Comparison of ENCODE assay signal across 8 cellular contexts in the genomic region with DNA sequence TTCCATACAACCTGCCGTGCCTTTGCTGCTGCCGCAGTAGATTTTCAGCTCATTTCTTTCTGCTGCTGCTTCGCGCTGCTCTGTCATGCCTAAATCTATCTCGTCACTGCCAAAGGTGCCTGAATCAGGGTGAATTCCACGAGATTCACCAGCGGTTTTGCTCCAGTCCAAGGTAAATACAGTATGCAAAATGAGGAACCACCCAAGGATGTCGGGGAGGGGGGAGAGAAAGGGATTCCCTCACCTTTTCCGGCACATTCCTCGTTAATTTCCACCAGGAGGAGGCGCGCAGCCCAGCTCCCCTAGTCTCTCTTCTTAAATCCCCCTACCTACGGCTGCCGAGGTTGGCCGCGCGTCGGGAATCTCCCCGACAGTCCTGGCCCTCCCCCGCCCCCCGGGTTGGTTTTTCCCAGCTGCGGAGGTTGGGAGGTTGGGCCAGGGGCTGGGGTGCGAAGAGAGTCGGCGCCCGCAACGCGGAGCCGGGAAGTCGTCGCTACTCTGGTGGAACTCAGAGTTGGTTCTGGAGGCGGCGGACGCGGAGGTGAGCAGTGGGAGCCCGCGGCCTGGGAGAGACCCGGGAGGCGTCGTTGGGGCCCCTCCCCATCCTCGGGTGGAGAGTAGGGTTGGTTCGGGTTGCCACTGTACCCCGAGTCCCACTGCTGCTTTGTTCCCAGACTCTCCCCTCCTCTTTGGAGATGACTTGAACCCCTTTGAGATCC. TPM values are rescaled to one million over a fixed set of nuclear protein-coding genes. Genes with fewer than 3 reads are reported as not detected.
A peak's percentile ranks its signal among the peaks of the same experiment; 100 is the strongest.
DNase-seq lines count a peak whose midpoint lies in the region; ATAC-seq and TF ChIP-seq lines count a peak whose summit lies in the region.

A gene with protein sequence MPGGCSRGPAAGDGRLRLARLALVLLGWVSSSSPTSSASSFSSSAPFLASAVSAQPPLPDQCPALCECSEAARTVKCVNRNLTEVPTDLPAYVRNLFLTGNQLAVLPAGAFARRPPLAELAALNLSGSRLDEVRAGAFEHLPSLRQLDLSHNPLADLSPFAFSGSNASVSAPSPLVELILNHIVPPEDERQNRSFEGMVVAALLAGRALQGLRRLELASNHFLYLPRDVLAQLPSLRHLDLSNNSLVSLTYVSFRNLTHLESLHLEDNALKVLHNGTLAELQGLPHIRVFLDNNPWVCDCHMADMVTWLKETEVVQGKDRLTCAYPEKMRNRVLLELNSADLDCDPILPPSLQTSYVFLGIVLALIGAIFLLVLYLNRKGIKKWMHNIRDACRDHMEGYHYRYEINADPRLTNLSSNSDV (plus strand): TSS at position 450 of the 719 bp plus-strand sequence. CDS start 1,145 bp downstream, outside the sequence.

- H3K27ac Mint-ChIP-seq in dendritic cell treated with granulocyte-macrophage colony-stimulating factor and Interleukin-4, amounts not matched to agents 40 ng/mL and 50 ng/mL, for 4 days, result peak within 1 kb of the TSS; percentile 60

- peaks cover 65% of the 10 kb centered on the region for H3K27me3 Mint-ChIP-seq in dendritic cell treated with granulocyte-macrophage colony-stimulating factor and Interleukin-4, amounts not matched to agents 40 ng/mL and 50 ng/mL, for 4 days

- peaks cover 9% of the 10 kb centered on the region for H3K36me3 Mint-ChIP-seq in dendritic cell treated with granulocyte-macrophage colony-stimulating factor and Interleukin-4, amounts not matched to agents 40 ng/mL and 50 ng/mL, for 4 days (ENCODE audit: low read depth)

- H3K4me3 Mint-ChIP-seq in dendritic cell treated with granulocyte-macrophage colony-stimulating factor and Interleukin-4, amounts not matched to agents 40 ng/mL and 50 ng/mL, for 4 days, result peak within 1 kb of the TSS; percentile 84

- peak within 1 kb of the TSS; percentile 96 for H3K4me3 ChIP-seq in BJ (ENCODE audit: low read depth, low read length)

- intact Hi-C loops in dendritic cell treated with granulocyte-macrophage colony-stimulating factor and Interleukin-4, amounts not matched to agents 40 ng/mL and 50 ng/mL, for 4 days (cut with micrococcal nuclease), result no loop called here

- peak; percentile 44 for ATAC-seq in GM18907 (IDR thresholded peaks at IDR 0.05; ENCODE audit: unreplicated experiment)
- ATAC-seq in stimulated activated naive CD8-positive, alpha-beta T cell treated with anti-CD3 and anti-CD28 coated beads, Interleukin-15, Interleukin-2, amounts not matched to agents 100 U/mL and 50 U/mL, for 24 hours, result peak; percentile 31

- POLR2A ChIA-PET in BJ (lab: Charles Lee), result interaction anchor here (0.6 to 0.8 kb wide), 2 partner anchors 24 to 25 kb away, joined by 4 to 11 read pairs; no protein-coding TSS in a partner anchor

- H3K36me3 ChIP-seq in BJ (ENCODE audit: control insufficient read depth, insufficient read depth, low read length), result peaks cover 7% of the 10 kb centered on the region

- no peaks in the 10 kb centered on the region for H3K9me3 Mint-ChIP-seq in dendritic cell treated with granulocyte-macrophage colony-stimulating factor and Interleukin-4, amounts not matched to agents 40 ng/mL and 50 ng/mL, for 4 days

- DNase-seq in BJ (ENCODE audit: low read depth) (no peak), HS-5 (ENCODE audit: low read depth) (peak; percentile 86), SW 1271 (lab: John Stamatoyannopoulos, UW) (peak; percentile 48 to 67), left kidney (ENCODE audit: low read depth, low spot score) (peak; percentile 92), DMS114 treated with DMSO at 0.1 percent for 48 hours (lab: John Stamatoyannopoulos, UW; ENCODE audit: unreplicated experiment) (no peak)
- peak; percentile 12 for DNase-seq in stimulated activated naive CD8-positive, alpha-beta T cell treated with anti-CD3 and anti-CD28 coated beads, Interleukin-15, Interleukin-2, amounts not matched to agents 100 U/mL and 50 U/mL, for 24 hours

- no peaks in the 10 kb centered on the region for H3K27me3 ChIP-seq in BJ (ENCODE audit: control insufficient read depth, insufficient read depth, low read length)

- peak; percentile 39 for TF ChIP-seq CTCF in BJ (IDR thresholded peaks at IDR 0.05; ENCODE audit: insufficient read depth, low read depth, low read length)

- CTCF ChIA-PET in BJ (lab: Yijun Ruan, JAX), result interaction anchor here (0.8 to 2.5 kb wide), 7 partner anchors 16 to 702 kb away, joined by 3 to 8 read pairs (median 4); a partner anchor contains a TSS

- H3K4me1 Mint-ChIP-seq in dendritic cell treated with granulocyte-macrophage colony-stimulating factor and Interleukin-4, amounts not matched to agents 40 ng/mL and 50 ng/mL, for 4 days (ENCODE audit: low read depth), result peaks cover 28% of the 10 kb centered on the region

RNA-seq across cellular contexts. Expression of the gene that starts here (rescaled TPM):
- 101 and 104 TPM in 2 replicates for polyA plus RNA-seq in BJ (2011; rRNA removed)
- polyA minus RNA-seq in BJ (2011; rRNA and poly(A)+ RNA removed), result 31.3 and 33.9 TPM in 2 replicates

Comparison
In these comparisons a context has a peak if more than half of its experiments do, and no peak if none do; other contexts are left out.
1. DNase-seq: peak in HS-5 (single experiment), SW 1271 (2 of 2), left kidney (single experiment) and stimulated activated naive CD8-positive, alpha-beta T cell treated with anti-CD3 and anti-CD28 coated beads, Interleukin-15, Interleukin-2, amounts not matched to agents 100 U/mL and 50 U/mL, for 24 hours (single experiment); none in BJ (single experiment) and DMS114 treated with DMSO at 0.1 percent for 48 hours (single experiment).